Comparison of ENCODE assay signal across 8 cellular contexts in the genomic region with DNA sequence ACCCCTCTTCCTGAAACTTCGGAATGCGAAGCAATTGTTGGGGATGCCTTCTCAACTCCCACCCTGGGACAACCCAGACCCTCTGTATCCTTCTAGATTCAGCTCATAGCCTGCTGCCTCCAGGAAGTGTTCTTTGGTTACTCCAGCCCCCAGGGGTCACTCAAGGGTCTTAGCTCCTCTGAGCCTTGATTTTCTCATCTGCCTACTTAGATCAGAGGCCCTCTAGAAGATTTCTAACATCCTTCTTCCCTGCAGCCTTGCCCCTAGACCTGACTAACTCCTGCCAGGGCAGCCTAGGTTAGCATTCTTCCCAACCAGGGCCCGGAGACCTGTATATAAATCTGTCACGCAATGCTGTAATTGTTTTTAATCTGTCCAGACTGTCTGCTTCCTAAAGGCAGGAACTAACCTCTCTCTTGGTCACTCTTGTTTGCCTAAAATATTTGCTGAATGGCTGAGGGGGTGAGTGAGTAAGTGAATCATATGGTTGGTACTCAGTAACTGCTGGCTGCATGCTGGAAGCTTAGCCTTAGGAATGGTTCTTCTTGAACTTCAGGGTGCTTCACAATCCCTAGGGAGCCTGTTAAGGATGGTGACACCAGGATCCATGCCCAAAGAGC. TPM values are rescaled to one million over a fixed set of nuclear protein-coding genes. Genes with fewer than 3 reads are reported as not detected.
DNase-seq lines count a peak whose midpoint lies in the region; ATAC-seq lines count a peak whose summit lies in the region.

No MANE protein-coding gene starts in this region.

- H3K27me3 Mint-ChIP-seq in central memory CD8-positive, alpha-beta T cell, result no peaks in the 10 kb centered on the region
- no peaks in the 10 kb centered on the region for H3K27me3 Mint-ChIP-seq in naive thymus-derived CD4-positive, alpha-beta T cell

- H3K27ac ChIP-seq in naive thymus-derived CD4-positive, alpha-beta T cell (ENCODE audit: low read depth, low read length), result no peak overlapping the region

- peak overlapping the region; percentile 41 for H3K4me3 Mint-ChIP-seq in central memory CD8-positive, alpha-beta T cell
- peak overlapping the region in 5 of 10 donors; percentile 9 to 84 (median 53) for H3K4me3 Mint-ChIP-seq in naive thymus-derived CD4-positive, alpha-beta T cell

- H3K4me3 ChIP-seq in naive thymus-derived CD4-positive, alpha-beta T cell (ENCODE audit: low read length), result no peak overlapping the region

- POLR2A ChIA-PET in naive thymus-derived CD4-positive, alpha-beta T cell (lab: Charles Lee), result interaction anchor here (4.1 kb wide), 1 partner anchor 9 kb away, joined by 16 read pairs; a partner anchor contains a TSS

- peak overlapping the region; percentile 84 for H3K27ac Mint-ChIP-seq in central memory CD8-positive, alpha-beta T cell (ENCODE audit: low read depth)
- H3K27ac Mint-ChIP-seq in naive thymus-derived CD4-positive, alpha-beta T cell, result peak overlapping the region in 8 of 9 donors; percentile 20 to 97 (median 81)

- peaks cover 71% of the 10 kb centered on the region for H3K4me1 Mint-ChIP-seq in central memory CD8-positive, alpha-beta T cell
- H3K4me1 Mint-ChIP-seq in naive thymus-derived CD4-positive, alpha-beta T cell, result peaks cover 44 to 77% (median 50%) of the 10 kb centered on the region in 7 donors

- H3K36me3 Mint-ChIP-seq in central memory CD8-positive, alpha-beta T cell (ENCODE audit: insufficient read depth), result peaks cover 7% of the 10 kb centered on the region
- peaks cover 0 to 30% (median 4%) of the 10 kb centered on the region in 5 donors for H3K36me3 Mint-ChIP-seq in naive thymus-derived CD4-positive, alpha-beta T cell

- CTCF ChIA-PET in naive thymus-derived CD4-positive, alpha-beta T cell (lab: Charles Lee), result interaction anchor here (0.6 to 2.9 kb wide), 4 partner anchors 9 to 126 kb away, joined by 3 to 20 read pairs (median 5); no protein-coding TSS in a partner anchor

- no peaks in the 10 kb centered on the region for H3K9me3 ChIP-seq in naive thymus-derived CD4-positive, alpha-beta T cell (ENCODE audit: control insufficient read depth in 2 of 3, low read length in 3 of 3)

- H3K4me1 ChIP-seq in naive thymus-derived CD4-positive, alpha-beta T cell (ENCODE audit: control insufficient read depth in 2 of 2, insufficient read depth in 2 of 2, low read length in 2 of 2), result peaks cover 32 to 43% of the 10 kb centered on the region in 2 donors

- H3K36me3 ChIP-seq in naive thymus-derived CD4-positive, alpha-beta T cell (ENCODE audit: control insufficient read depth in 2 of 3, insufficient read depth in 3 of 3, low read length in 3 of 3), result no peaks in the 10 kb centered on the region

- ATAC-seq in central memory CD8-positive, alpha-beta T cell (replicated peaks; ENCODE audit: extremely low read depth, poor library complexity, severe bottlenecking), result no peak
- ATAC-seq in naive thymus-derived CD4-positive, alpha-beta T cell, result no peak
- no peak for ATAC-seq in GM19351 (IDR thresholded peaks at IDR 0.05; ENCODE audit: unreplicated experiment)

- no peaks in the 10 kb centered on the region for H3K9me3 Mint-ChIP-seq in central memory CD8-positive, alpha-beta T cell
- no peaks in the 10 kb centered on the region for H3K9me3 Mint-ChIP-seq in naive thymus-derived CD4-positive, alpha-beta T cell

- intact Hi-C loops in naive thymus-derived CD4-positive, alpha-beta T cell (cut with micrococcal nuclease), result loop anchor here (1.0 to 10.0 kb wide), 9 partner anchors 8 to 746 kb away; a partner anchor contains a TSS
- intact Hi-C loops in posterior cingulate gyrus (cut with DNase I), result loop anchor here (10.0 kb wide), 1 partner anchor 106 kb away; no protein-coding TSS in a partner anchor

- H3K27me3 ChIP-seq in naive thymus-derived CD4-positive, alpha-beta T cell (ENCODE audit: control insufficient read depth in 2 of 2, insufficient read depth in 2 of 2, low read length in 2 of 2), result no peaks in the 10 kb centered on the region

- DNase-seq in ELR (ENCODE audit: low read depth), result peak; percentile 89
- DNase-seq in NCI-H226, result peak; percentile 41
- DNase-seq in central memory CD8-positive, alpha-beta T cell (ENCODE audit: low spot score in 2 of 2), result no peak
- DNase-seq in naive thymus-derived CD4-positive, alpha-beta T cell, result no peak
- no peak for DNase-seq in NCI-H2081 treated with DMSO at 0.1 percent for 48 hours (lab: John Stamatoyannopoulos, UW)
- DNase-seq in mucosa of gallbladder (ENCODE audit: low spot score), result no peak
- DNase-seq in posterior cingulate gyrus, result no peak

RNA-seq across cellular contexts. Expression of a gene that starts 8.2 kb away (rescaled TPM):
- 10 to 100 TPM; 16.1 to 56.4 (median 27.1) TPM for total RNA-seq in naive thymus-derived CD4-positive, alpha-beta T cell
- 1 to 10 TPM; 6.2 to 8.7 TPM for polyA plus RNA-seq in naive thymus-derived CD4-positive, alpha-beta T cell
- 50.8 TPM for total RNA-seq in mucosa of gallbladder

Comparison
In these comparisons a context has a peak if more than half of its experiments do, and no peak if none do; other contexts are left out.
1. DNase-seq: peak in ELR (single experiment) and NCI-H226 (single experiment); none in central memory CD8-positive, alpha-beta T cell (0 of 2), naive thymus-derived CD4-positive, alpha-beta T cell (0 of 9), NCI-H2081 treated with DMSO at 0.1 percent for 48 hours (single experiment), mucosa of gallbladder (single experiment) and posterior cingulate gyrus (0 of 10).